8 cellular contexts compared by ENCODE assay signal in genomic region chr1:153783233-153784190, GRCh38. TPM values are rescaled to one million over a fixed set of nuclear protein-coding genes. Genes with fewer than 3 reads are reported as not detected.
DNase-seq lines count a peak whose midpoint lies in the region; ATAC-seq and TF ChIP-seq lines count a peak whose summit lies in the region.

No MANE protein-coding gene starts in this region.

- H3K9me3 Mint-ChIP-seq in HFFc6: no peaks in the 10 kb centered on the region
- H3K9me3 Mint-ChIP-seq in activated naive CD4-positive, alpha-beta T cell treated with anti-CD3 and anti-CD28 coated beads, Interleukin-2, amount 50 U/mL, for 72 hours: no peaks in the 10 kb centered on the region

- H3K36me3 Mint-ChIP-seq in HFFc6 (ENCODE audit: low read depth): no peaks in the 10 kb centered on the region
- no peaks in the 10 kb centered on the region for H3K36me3 Mint-ChIP-seq in activated naive CD4-positive, alpha-beta T cell treated with anti-CD3 and anti-CD28 coated beads, Interleukin-2, amount 50 U/mL, for 72 hours

- H3K4me1 Mint-ChIP-seq in HFFc6 (ENCODE audit: low read depth): peaks cover 5% of the 10 kb centered on the region; the same call in 1 of the 2 replicates

- peak overlapping the region; percentile 86 for H3K9ac ChIP-seq in SK-N-SH

- no peak for TF ChIP-seq RAD21 in SK-N-SH (IDR thresholded peaks at IDR 0.05; ENCODE audit: low read length)

- H3K9me3 ChIP-seq in SK-N-SH (no peaks in the 10 kb centered on the region), ovary (no peaks in the 10 kb centered on the region), thyroid gland (no peaks in the 10 kb centered on the region)

- DNase-seq in GM06990 (ENCODE audit: extremely low read depth, insufficient read length) (peak; percentile 97), HFFc6 (peak; percentile 82), NB4 (ENCODE audit: low read depth) (peak; percentile 94), SK-N-SH (peak; percentile 99), head of caudate nucleus (peak; percentile 75 to 96 (median 92)), ovary (peak; percentile 89 to 96 (median 94)), thyroid gland (peak; percentile 86 to 87)
- DNase-seq in activated naive CD4-positive, alpha-beta T cell treated with anti-CD3 and anti-CD28 coated beads, Interleukin-2, amount 50 U/mL, for 72 hours (ENCODE audit: low spot score in 2 of 2): peak; percentile 93

- H3K36me3 ChIP-seq in GM06990 (ENCODE audit: control insufficient read depth, insufficient read depth, low read length) (no peaks in the 10 kb centered on the region), SK-N-SH (replicated peaks in 1 of 2; ENCODE audit: control insufficient read depth in 1 of 2, insufficient read depth in 2 of 2, low read length in 1 of 2) (no peaks in the 10 kb centered on the region), ovary (no peaks in the 10 kb centered on the region), thyroid gland (no peaks in the 10 kb centered on the region)

- no peak for TF ChIP-seq CTCF in GM06990 (IDR thresholded peaks at IDR 0.05; ENCODE audit: insufficient read depth, low read length, poor library complexity, severe bottlenecking)
- no peak; the same call in 1 of the 2 replicates for TF ChIP-seq CTCF in HFFc6 (IDR thresholded peaks at IDR 0.05)
- no peak for TF ChIP-seq CTCF in NB4 (IDR thresholded peaks at IDR 0.05; ENCODE audit: low read depth, low read length)
- TF ChIP-seq CTCF in SK-N-SH (IDR thresholded peaks at IDR 0.05): no peak
- TF ChIP-seq CTCF in ovary (IDR thresholded peaks at IDR 0.05): peak in 1 of 3 donors; percentile 60
- peak in 4 of 6 experiments; percentile 7 to 32 (median 27) for TF ChIP-seq CTCF in thyroid gland (IDR thresholded peaks at IDR 0.05)

- TF ChIP-seq EP300 in SK-N-SH (IDR thresholded peaks at IDR 0.05; ENCODE audit: borderline replicate concordance in 1 of 2, low read depth in 1 of 2, low read length in 1 of 2) (peak in 1 of 2 experiments; percentile 31; a peak in 1 of 4 replicates), ovary (IDR thresholded peaks at IDR 0.05) (peak; percentile 4)

- no peaks in the 10 kb centered on the region for H4K20me1 ChIP-seq in SK-N-SH (ENCODE audit: insufficient read depth)

- H3K4me3 ChIP-seq in GM06990 (replicated peaks; ENCODE audit: low read depth, low read length) (peak overlapping the region; percentile 74), NB4 (ENCODE audit: low read depth, low read length) (peak overlapping the region; percentile 61), SK-N-SH (ENCODE audit: low read depth in 2 of 2, low read length in 1 of 2) (peak overlapping the region; percentile 61 to 75), ovary (peak overlapping the region; percentile 73), thyroid gland (replicated peaks in 1 of 3) (peak overlapping the region; percentile 21 to 57 (median 47))

- H3K9me2 ChIP-seq in SK-N-SH: no peaks in the 10 kb centered on the region

- intact Hi-C loops in head of caudate nucleus (cut with DNase I): loop anchor here (2.0 kb wide), 1 partner anchor 113 kb away; the partner anchor contains the start of gene ILF2
- intact Hi-C loops in ovary (cut with DNase I): no loop called here
- intact Hi-C loops in thyroid gland (cut with DNase I): no loop called here

- peak overlapping the region; percentile 88 for H2AFZ ChIP-seq in SK-N-SH (ENCODE audit: low read depth)

- WGBS in SK-N-SH (ENCODE audit: low lambda C conversion rate): 2% methylated on average over 36 of the region's 61 CpGs
- WGBS in ovary, 3 donors: 0 to 1% (median 0%) methylated on average over 61 of the region's 61 CpGs
- 1 to 2% methylated on average over 14 to 59 of the region's 61 CpGs for WGBS in thyroid gland, 2 donors

- peak overlapping the region; percentile 98 for H3K27ac Mint-ChIP-seq in HFFc6
- H3K27ac Mint-ChIP-seq in activated naive CD4-positive, alpha-beta T cell treated with anti-CD3 and anti-CD28 coated beads, Interleukin-2, amount 50 U/mL, for 72 hours: peak overlapping the region; percentile 93 to 95

- peak overlapping the region; percentile 95 for H3K4me3 Mint-ChIP-seq in HFFc6

- peaks cover 3% of the 10 kb centered on the region; the same call in 1 of the 2 replicates for H3K27me3 Mint-ChIP-seq in HFFc6 (ENCODE audit: insufficient read depth)

- peak overlapping the region; percentile 85 to 94 for H3K27ac ChIP-seq in SK-N-SH (ENCODE audit: low read depth in 2 of 2, low read length in 1 of 2)
- peak overlapping the region; percentile 90 to 96 for H3K27ac ChIP-seq in ovary
- H3K27ac ChIP-seq in thyroid gland: peak overlapping the region; percentile 80 to 93 (median 90)

- peak; percentile 96 to 97 for ATAC-seq in activated naive CD4-positive, alpha-beta T cell treated with anti-CD3 and anti-CD28 coated beads, Interleukin-2, amount 50 U/mL, for 72 hours

- TF ChIP-seq POLR2A in NB4 (IDR thresholded peaks at IDR 0.05; ENCODE audit: extremely low read depth, insufficient read length) (peak; percentile 94), ovary (IDR thresholded peaks at IDR 0.05) (peak; percentile 97), thyroid gland (IDR thresholded peaks at IDR 0.05) (peak; percentile 85 to 90)

- CTCF ChIA-PET in SK-N-SH (lab: Yijun Ruan, JAX): interaction anchor here (0.7 to 1.5 kb wide), 8 partner anchors 10 to 1994 kb away, joined by 3 to 5 read pairs (median 3); no protein-coding TSS in a partner anchor

- H3K4me2 ChIP-seq in SK-N-SH: peak overlapping the region; percentile 80

- H3K4me1 ChIP-seq in SK-N-SH (ENCODE audit: control insufficient read depth in 1 of 2, insufficient read depth in 2 of 2, low read depth in 1 of 2, low read length in 1 of 2) (peaks cover 4% of the 10 kb centered on the region in 2 experiments; a peak in 2 of 4 replicates), ovary (ENCODE audit: insufficient read depth) (peaks cover 4% of the 10 kb centered on the region), thyroid gland (peaks cover 4 to 11% of the 10 kb centered on the region in 2 donors)

- H3K27me3 ChIP-seq in GM06990 (replicated peaks; ENCODE audit: control insufficient read depth, insufficient read depth, low read length): no peaks in the 10 kb centered on the region
- H3K27me3 ChIP-seq in SK-N-SH (ENCODE audit: insufficient read depth): no peaks in the 10 kb centered on the region
- H3K27me3 ChIP-seq in ovary: no peaks in the 10 kb centered on the region
- no peaks in the 10 kb centered on the region for H3K27me3 ChIP-seq in thyroid gland

- H3K79me2 ChIP-seq in SK-N-SH (ENCODE audit: insufficient read depth): no peaks in the 10 kb centered on the region

- H3F3A ChIP-seq in SK-N-SH (replicated peaks; ENCODE audit: insufficient read depth): peaks cover 4% of the 10 kb centered on the region

- POLR2A ChIA-PET in SK-N-SH (lab: Yijun Ruan, JAX): interaction anchor here (0.6 to 1.3 kb wide), 9 partner anchors 8 to 208 kb away, joined by 3 to 18 read pairs (median 4); partner anchors contain the start of genes CREB3L4, JTB, RPS27 and SLC27A3

TF ChIP-seq in SK-N-SH, 30 proteins besides CTCF, POLR2A, EP300 and RAD21 (continues in another document):
- TF ChIP-seq GABPA (IDR thresholded peaks at IDR 0.05; ENCODE audit: low read depth) (peak; percentile 58), NFIC (IDR thresholded peaks at IDR 0.05; ENCODE audit: borderline replicate concordance) (0 out of 2 replicates have a peak, but pooled peaks have one; percentile 25), RCOR1 (IDR thresholded peaks at IDR 0.05; ENCODE audit: low read length) (no peak), TAF1 (IDR thresholded peaks at IDR 0.05; ENCODE audit: borderline replicate concordance, low read depth, low read length) (peak; percentile 53), RXRA (IDR thresholded peaks at IDR 0.05; ENCODE audit: borderline replicate concordance, low read depth) (no peak), ELF1 (IDR thresholded peaks at IDR 0.05) (peak; percentile 53; the same call in 1 of the 2 replicates), FOSL2 (IDR thresholded peaks at IDR 0.05; ENCODE audit: borderline replicate concordance, low read depth) (no peak), MXI1 (IDR thresholded peaks at IDR 0.05; ENCODE audit: low read depth, low read length) (peak; percentile 70)
- TF ChIP-seq, protein P1, sequence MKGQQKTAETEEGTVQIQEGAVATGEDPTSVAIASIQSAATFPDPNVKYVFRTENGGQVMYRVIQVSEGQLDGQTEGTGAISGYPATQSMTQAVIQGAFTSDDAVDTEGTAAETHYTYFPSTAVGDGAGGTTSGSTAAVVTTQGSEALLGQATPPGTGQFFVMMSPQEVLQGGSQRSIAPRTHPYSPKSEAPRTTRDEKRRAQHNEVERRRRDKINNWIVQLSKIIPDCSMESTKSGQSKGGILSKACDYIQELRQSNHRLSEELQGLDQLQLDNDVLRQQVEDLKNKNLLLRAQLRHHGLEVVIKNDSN (IDR thresholded peaks at IDR 0.05; ENCODE audit: borderline replicate concordance, low read depth): no peak; the same call in 1 of the 2 replicates
- TF ChIP-seq, protein P2, sequence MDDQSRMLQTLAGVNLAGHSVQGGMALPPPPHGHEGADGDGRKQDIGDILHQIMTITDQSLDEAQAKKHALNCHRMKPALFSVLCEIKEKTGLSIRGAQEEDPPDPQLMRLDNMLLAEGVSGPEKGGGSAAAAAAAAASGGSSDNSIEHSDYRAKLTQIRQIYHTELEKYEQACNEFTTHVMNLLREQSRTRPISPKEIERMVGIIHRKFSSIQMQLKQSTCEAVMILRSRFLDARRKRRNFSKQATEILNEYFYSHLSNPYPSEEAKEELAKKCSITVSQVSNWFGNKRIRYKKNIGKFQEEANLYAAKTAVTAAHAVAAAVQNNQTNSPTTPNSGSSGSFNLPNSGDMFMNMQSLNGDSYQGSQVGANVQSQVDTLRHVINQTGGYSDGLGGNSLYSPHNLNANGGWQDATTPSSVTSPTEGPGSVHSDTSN (IDR thresholded peaks at IDR 0.05): 0 out of 2 replicates have a peak, but pooled peaks have one; percentile 21

RNA-seq across cellular contexts. Expression of gene SLC27A3, which starts 8.3 kb away (rescaled TPM):
- total RNA-seq in HFFc6 (2021; fragmentation: NEBNext Ultra II Directional; extraction: Animal tissue kit (Norgen Biotek cat#: 25700)): 1 to 10 TPM; 5.0 to 7.0 (median 6.1) TPM
- polyA plus RNA-seq in SK-N-SH (2012; rRNA removed) (7.6 and 9.0 TPM in 2 replicates), ovary (10 to 100 TPM; 23.2 to 31.5 TPM)
- 3.8 and 4.0 TPM in 2 replicates for polyA plus RNA-seq in SK-N-SH (2012; cell fraction: cytosol; rRNA removed)
- 46.8 and 48.2 TPM in 2 replicates for polyA plus RNA-seq in SK-N-SH (2012; cell fraction: nucleus; rRNA removed)
- total RNA-seq in activated naive CD4-positive, alpha-beta T cell treated with anti-CD3 and anti-CD28 coated beads, Interleukin-2, amount 50 U/mL, for 72 hours: 1 to 10 TPM; 7.0 to 8.3 TPM
- total RNA-seq in ovary (10 to 100 TPM in 6 of 7 donors, 1 to 10 TPM in 1; 9.5 to 50.9 (median 31.1) TPM), thyroid gland (10 to 100 TPM; 14.4 to 32.5 (median 23.2) TPM)

RNA-seq across cellular contexts. Expression of gene INTS3, which starts 55.7 kb away (rescaled TPM):
- total RNA-seq in HFFc6 (2021; fragmentation: NEBNext Ultra II Directional; extraction: Animal tissue kit (Norgen Biotek cat#: 25700)): 10 to 100 TPM; 33.6 to 43.8 (median 36.4) TPM
- 64.3 and 80.9 TPM in 2 replicates for polyA plus RNA-seq in SK-N-SH (2012; rRNA removed)
- 26.1 and 30.5 TPM in 2 replicates for polyA plus RNA-seq in SK-N-SH (2012; cell fraction: cytosol; rRNA removed)
- 414 and 457 TPM in 2 replicates for polyA plus RNA-seq in SK-N-SH (2012; cell fraction: nucleus; rRNA removed)
- 10 to 100 TPM; 58.2 to 64.9 TPM for total RNA-seq in activated naive CD4-positive, alpha-beta T cell treated with anti-CD3 and anti-CD28 coated beads, Interleukin-2, amount 50 U/mL, for 72 hours
- total RNA-seq in ovary: 10 to 100 TPM; 49.5 to 74.4 (median 58.6) TPM
- polyA plus RNA-seq in ovary: 10 to 100 TPM; 41.6 to 54.5 TPM
- total RNA-seq in thyroid gland: 10 to 100 TPM; 50.0 to 60.9 (median 56.3) TPM

Comparison
In these comparisons a context has a peak if more than half of its experiments do, and no peak if none do; other contexts are left out.
1. Peak in every context shown above with its lines: DNase-seq, ATAC-seq, H3K4me3 ChIP-seq and H3K27ac ChIP-seq.
2. CTCF ChIP-seq: peak in thyroid gland (4 of 6); none in GM06990 (single experiment), HFFc6 (single experiment), NB4 (single experiment) and SK-N-SH (single experiment).